In the genomic region with DNA sequence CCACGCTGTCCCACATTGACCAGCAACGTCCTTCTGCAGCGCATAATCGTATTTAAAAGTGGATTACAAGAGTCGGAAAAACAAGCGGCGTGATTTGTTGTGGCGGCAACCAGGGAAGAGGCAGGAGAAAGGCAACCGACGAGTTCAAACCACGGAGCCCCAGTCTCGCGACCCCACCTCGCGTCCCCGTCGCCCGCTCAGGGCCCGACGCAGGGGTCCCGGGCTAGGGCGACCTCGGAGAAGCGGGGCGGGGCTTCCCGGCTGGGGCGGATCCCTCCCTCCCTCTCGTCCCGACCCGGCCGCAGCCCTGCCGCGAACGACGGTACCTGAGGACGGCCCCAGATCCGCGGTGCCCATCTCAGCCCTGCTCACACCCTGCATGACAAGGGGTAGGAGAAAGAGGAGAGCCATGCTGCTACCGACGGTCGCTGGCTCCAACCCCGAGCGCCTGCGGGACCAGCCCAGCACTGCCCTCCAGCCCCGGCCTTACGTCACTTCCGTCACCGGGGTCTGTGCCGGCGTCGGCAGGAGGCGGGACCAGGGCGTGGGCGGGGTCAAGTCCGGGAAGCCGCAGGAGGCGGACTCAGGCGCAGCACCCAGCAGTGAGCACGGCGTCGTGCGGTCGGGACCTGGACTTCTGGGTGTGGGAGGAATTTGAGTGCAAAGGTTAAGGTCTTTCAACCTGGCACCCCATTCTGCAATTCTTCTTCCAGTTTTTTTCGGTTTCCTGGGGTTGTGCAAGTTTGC, we compare ENCODE assay signal across 8 cellular contexts. TPM values are rescaled to one million over a fixed set of nuclear protein-coding genes. Genes with fewer than 3 reads are reported as not detected.
A peak's percentile ranks its signal among the peaks of the same experiment; 100 is the strongest.
DNase-seq lines count a peak whose midpoint lies in the region; ATAC-seq and TF ChIP-seq lines count a peak whose summit lies in the region.

TSS of gene IFNGR1 (minus strand) at position 469 of the 747 bp plus-strand sequence. CDS start at position 411, 58 bp downstream.

- H3K4me3 ChIP-seq in gastroesophageal sphincter (peak within 1 kb of the TSS; percentile 75 to 83), neutrophil (ENCODE audit: low read depth in 1 of 2, low read length in 1 of 2) (peak within 1 kb of the TSS; percentile 77 to 92)

- no peaks in the 10 kb centered on the region for H3K36me3 Mint-ChIP-seq in activated naive CD4-positive, alpha-beta T cell treated with anti-CD3 and anti-CD28 coated beads, Interleukin-2, amount 50 U/mL, for 24 hours

- peaks cover 6 to 70% (median 18%) of the 10 kb centered on the region in 3 donors for H3K4me1 ChIP-seq in gastroesophageal sphincter
- peaks cover 85 to 86% of the 10 kb centered on the region in 2 experiments for H3K4me1 ChIP-seq in neutrophil (ENCODE audit: control insufficient read depth in 1 of 2, insufficient read depth in 1 of 2, low read depth in 1 of 2, low read length in 1 of 2)

- CTCF ChIA-PET in GM10248 (lab: Yijun Ruan, JAX) = interaction anchor here (1.2 to 1.3 kb wide), 3 partner anchors 125 to 142 kb away, joined by 3 to 4 read pairs (median 3); no protein-coding TSS in a partner anchor

- TF ChIP-seq CTCF in GM10248 (IDR thresholded peaks at IDR 0.05; ENCODE audit: control extremely low read depth, extremely low read depth, low read depth, missing control alignments) (no peak), gastroesophageal sphincter (IDR thresholded peaks at IDR 0.05) (no peak), neutrophil (IDR thresholded peaks at IDR 0.05) (peak; percentile 48)

- H3K27me3 Mint-ChIP-seq in activated naive CD4-positive, alpha-beta T cell treated with anti-CD3 and anti-CD28 coated beads, Interleukin-2, amount 50 U/mL, for 24 hours = no peaks in the 10 kb centered on the region

- DNase-seq in GM10248 (ENCODE audit: extremely low spot score) = peak; percentile 93
- peak; percentile 91 for DNase-seq in NCI-H1105 (lab: John Stamatoyannopoulos, UW)
- peak; percentile 92 for DNase-seq in SKM-1 (lab: John Stamatoyannopoulos, UW; ENCODE audit: unreplicated experiment)
- DNase-seq in substantia nigra (lab: John Stamatoyannopoulos, UW) = peak; percentile 49 to 98 (median 94)

- H3K36me3 ChIP-seq in gastroesophageal sphincter (no peaks in the 10 kb centered on the region), neutrophil (peaks cover 24% of the 10 kb centered on the region)

- no peaks in the 10 kb centered on the region for H3K9me3 ChIP-seq in gastroesophageal sphincter
- no peaks in the 10 kb centered on the region for H3K9me3 ChIP-seq in neutrophil

- no peak for TF ChIP-seq EP300 in gastroesophageal sphincter (IDR thresholded peaks at IDR 0.05)

- 0 to 1% methylated on average over 4 to 29 of the region's 64 CpGs for WGBS in gastroesophageal sphincter (ENCODE audit: low coverage in 1 of 2), 2 donors

- ATAC-seq in HG02610 (IDR thresholded peaks at IDR 0.05; ENCODE audit: unreplicated experiment) (peak; percentile 77), gastroesophageal sphincter (peak; percentile 97)

- POLR2A ChIA-PET in GM10248 (lab: Yijun Ruan, JAX) = no interaction called here

- no peaks in the 10 kb centered on the region for H3K27me3 ChIP-seq in gastroesophageal sphincter
- H3K27me3 ChIP-seq in neutrophil = no peaks in the 10 kb centered on the region

- peak within 1 kb of the TSS; percentile 89 to 99 (median 96) for H3K27ac ChIP-seq in gastroesophageal sphincter
- peak within 1 kb of the TSS; percentile 100 for H3K27ac ChIP-seq in neutrophil
- peak within 1 kb of the TSS; percentile 94 for H3K27ac ChIP-seq in substantia nigra (ENCODE audit: low read depth, low read length, poor library complexity, severe bottlenecking)

- no peaks in the 10 kb centered on the region for H3K9me3 Mint-ChIP-seq in activated naive CD4-positive, alpha-beta T cell treated with anti-CD3 and anti-CD28 coated beads, Interleukin-2, amount 50 U/mL, for 24 hours

- H3K4me1 Mint-ChIP-seq in activated naive CD4-positive, alpha-beta T cell treated with anti-CD3 and anti-CD28 coated beads, Interleukin-2, amount 50 U/mL, for 24 hours = peaks cover 53% of the 10 kb centered on the region

- TF ChIP-seq POLR2A in gastroesophageal sphincter (IDR thresholded peaks at IDR 0.05) = peak; percentile 94 to 96

- H3K27ac Mint-ChIP-seq in activated naive CD4-positive, alpha-beta T cell treated with anti-CD3 and anti-CD28 coated beads, Interleukin-2, amount 50 U/mL, for 24 hours = peak within 1 kb of the TSS; percentile 100

- H3K4me3 Mint-ChIP-seq in activated naive CD4-positive, alpha-beta T cell treated with anti-CD3 and anti-CD28 coated beads, Interleukin-2, amount 50 U/mL, for 24 hours = peak within 1 kb of the TSS; percentile 100

RNA-seq across cellular contexts. Expression of gene IFNGR1, which starts in this region (rescaled TPM):
- total RNA-seq in gastroesophageal sphincter = 100 to 1,000 TPM in 1 of 4 donors, 10 to 100 TPM in 3; 45.8 to 104 (median 66.9) TPM

Comparison
In these comparisons a context has a peak if more than half of its experiments do, and no peak if none do; other contexts are left out.
1. Peak in every context shown above with its lines: DNase-seq, ATAC-seq, H3K4me3 ChIP-seq and H3K27ac ChIP-seq.